In genomic region chr2:101152195-101153076, GRCh38 we compare ENCODE assay signal across 8 cellular contexts. TPM values are rescaled to one million over a fixed set of nuclear protein-coding genes. Genes with fewer than 3 reads are reported as not detected.
A peak's percentile ranks its signal among the peaks of the same experiment; 100 is the strongest.
DNase-seq lines count a peak whose midpoint lies in the region; ATAC-seq and TF ChIP-seq lines count a peak whose summit lies in the region.

No MANE protein-coding gene starts in this region.

- no peak overlapping the region for H3K27ac Mint-ChIP-seq in activated T-cell treated with anti-CD3 and anti-CD28 coated beads, Interleukin-2, amount 50 U/mL, for 72 hours
- no peak overlapping the region for H3K27ac Mint-ChIP-seq in neural crest cell (ENCODE audit: unreplicated experiment)

- TF ChIP-seq CTCF in neural crest cell (conservative IDR thresholded peaks at IDR 0.05) = peak; percentile 65

- DNase-seq in CD1c-positive myeloid dendritic cell (ENCODE audit: extremely low spot score) (peak; percentile 82), NCI-H460 (ENCODE audit: extremely low read depth, low read depth) (peak; percentile 79), globus pallidus (ENCODE audit: low spot score) (peak; percentile 77), neural crest cell (ENCODE audit: low read depth, low spot score) (no peak), NCI-H1436 (lab: John Stamatoyannopoulos, UW) (no peak)
- DNase-seq in activated T-cell treated with anti-CD3 and anti-CD28 coated beads, Interleukin-2, amount 50 U/mL, for 72 hours = peak; percentile 11 to 14

- H3K4me3 Mint-ChIP-seq in activated T-cell treated with anti-CD3 and anti-CD28 coated beads, Interleukin-2, amount 50 U/mL, for 72 hours = peak overlapping the region; percentile 66 to 86
- peak overlapping the region; percentile 87 for H3K4me3 Mint-ChIP-seq in neural crest cell

- H3K4me1 Mint-ChIP-seq in activated T-cell treated with anti-CD3 and anti-CD28 coated beads, Interleukin-2, amount 50 U/mL, for 72 hours (ENCODE audit: low read depth) = peaks cover 23% of the 10 kb centered on the region
- H3K4me1 Mint-ChIP-seq in neural crest cell = peaks cover 25% of the 10 kb centered on the region

- H3K36me3 Mint-ChIP-seq in activated T-cell treated with anti-CD3 and anti-CD28 coated beads, Interleukin-2, amount 50 U/mL, for 72 hours (ENCODE audit: insufficient read depth in 2 of 2) = no peaks in the 10 kb centered on the region
- H3K36me3 Mint-ChIP-seq in neural crest cell (ENCODE audit: low read depth) = no peaks in the 10 kb centered on the region

- H3K9me3 Mint-ChIP-seq in activated T-cell treated with anti-CD3 and anti-CD28 coated beads, Interleukin-2, amount 50 U/mL, for 72 hours = no peaks in the 10 kb centered on the region
- no peaks in the 10 kb centered on the region for H3K9me3 Mint-ChIP-seq in neural crest cell

- H3K27me3 Mint-ChIP-seq in activated T-cell treated with anti-CD3 and anti-CD28 coated beads, Interleukin-2, amount 50 U/mL, for 72 hours (ENCODE audit: low read depth) = peaks cover 50% of the 10 kb centered on the region
- H3K27me3 Mint-ChIP-seq in neural crest cell (ENCODE audit: low read depth) = peaks cover 55% of the 10 kb centered on the region

- ATAC-seq in GM18858 (IDR thresholded peaks at IDR 0.05; ENCODE audit: unreplicated experiment) = peak; percentile 75
- ATAC-seq in HG03108 (IDR thresholded peaks at IDR 0.05; ENCODE audit: unreplicated experiment) = peak; percentile 63
- peak; percentile 16 to 34 for ATAC-seq in activated T-cell treated with anti-CD3 and anti-CD28 coated beads, Interleukin-2, amount 50 U/mL, for 72 hours (replicated peaks in 1 of 2)

RNA-seq across cellular contexts. Expression of gene TBC1D8, which starts 1.3 kb away (rescaled TPM):
- total RNA-seq in NCI-H460 (2014; rRNA removed; shearing (Covaris generic)) = 25.9 and 27.8 TPM in 2 replicates
- 60.0 and 69.2 TPM in 2 replicates for polyA plus RNA-seq in NCI-H460 (2014; cell fraction: nucleus; rRNA removed)
- 1 to 10 TPM; 5.2 to 8.3 TPM for total RNA-seq in activated T-cell treated with anti-CD3 and anti-CD28 coated beads, Interleukin-2, amount 50 U/mL, for 72 hours
- total RNA-seq in neural crest cell = 7.8 and 8.8 TPM in 2 replicates

Comparison
In these comparisons a context has a peak if more than half of its experiments do, and no peak if none do; other contexts are left out.
1. DNase-seq: peak in CD1c-positive myeloid dendritic cell (single experiment), NCI-H460 (single experiment), activated T-cell treated with anti-CD3 and anti-CD28 coated beads, Interleukin-2, amount 50 U/mL, for 72 hours (2 of 2) and globus pallidus (single experiment); none in neural crest cell (single experiment) and NCI-H1436 (single experiment).
2. ATAC-seq: peak in every context shown above with its lines; median percentile 75 in GM18858; 63 in HG03108; 25 in activated T-cell treated with anti-CD3 and anti-CD28 coated beads, Interleukin-2, amount 50 U/mL, for 72 hours.